8 cellular contexts compared by ENCODE assay signal in genomic region chr22:46069518-46070214, GRCh38.
A peak's percentile ranks its signal among the peaks of the same experiment; 100 is the strongest.
DNase-seq lines count a peak whose midpoint lies in the region; ATAC-seq, FAIRE-seq and TF ChIP-seq lines count a peak whose summit lies in the region.

No MANE protein-coding gene starts in this region.

- H3K4me2 ChIP-seq in SK-N-SH: peak overlapping the region; percentile 95

- CTCF ChIA-PET in SK-N-SH (lab: Yijun Ruan, JAX): interaction anchor here (0.9 to 2.6 kb wide), 8 partner anchors 8 to 64 kb away, joined by 3 to 18 read pairs (median 6); no protein-coding TSS in a partner anchor

- H2AFZ ChIP-seq in SK-N-SH (ENCODE audit: low read depth): no peak overlapping the region

- peaks cover 15 to 26% of the 10 kb centered on the region in 2 experiments; a peak in 3 of 4 replicates for H3K4me1 ChIP-seq in SK-N-SH (ENCODE audit: control insufficient read depth in 1 of 2, insufficient read depth in 2 of 2, low read depth in 1 of 2, low read length in 1 of 2)

- no peak for TF ChIP-seq RAD21 in SK-N-SH (IDR thresholded peaks at IDR 0.05; ENCODE audit: low read length)

- peaks cover 47% of the 10 kb centered on the region for H3F3A ChIP-seq in SK-N-SH (replicated peaks; ENCODE audit: insufficient read depth)

- no peak for ATAC-seq in GM19467 (IDR thresholded peaks at IDR 0.05; ENCODE audit: unreplicated experiment)

- DNase-seq in Daoy (ENCODE audit: low read depth) (peak; percentile 92), LHCN-M2 (ENCODE audit: low read depth) (peak; percentile 98), SK-N-SH (peak; percentile 78), caudate nucleus (lab: John Stamatoyannopoulos, UW) (peak in 51 of 61 donors; percentile 38 to 95 (median 81)), kidney tubule cell (ENCODE audit: low spot score) (peak; percentile 94), D721Med (ENCODE audit: insufficient read length, low spot score) (no peak)
- peak; percentile 44 for DNase-seq in stimulated activated CD4-positive, alpha-beta T cell treated with anti-CD3 and anti-CD28 coated beads, Interleukin-4, amount 100 ng/mL, for 1 hour

- peaks cover 21 to 23% of the 10 kb centered on the region in 2 experiments for H3K36me3 ChIP-seq in SK-N-SH (replicated peaks in 1 of 2; ENCODE audit: control insufficient read depth in 1 of 2, insufficient read depth in 2 of 2, low read length in 1 of 2)

- TF ChIP-seq EP300 in SK-N-SH (IDR thresholded peaks at IDR 0.05; ENCODE audit: borderline replicate concordance in 1 of 2, low read depth in 1 of 2, low read length in 1 of 2): peak; percentile 8 to 42; a peak in 2 of 4 replicates

- peak overlapping the region; percentile 69 to 92 for H3K4me3 ChIP-seq in SK-N-SH (ENCODE audit: low read depth in 2 of 2, low read length in 1 of 2)

- no peaks in the 10 kb centered on the region for H3K27me3 ChIP-seq in SK-N-SH (ENCODE audit: insufficient read depth)

- no peak for FAIRE-seq in D721Med (lab: Jason Lieb, UNC)

- H3K79me2 ChIP-seq in SK-N-SH (ENCODE audit: insufficient read depth): peaks cover 89% of the 10 kb centered on the region

- TF ChIP-seq CTCF in SK-N-SH (IDR thresholded peaks at IDR 0.05) (no peak), D721Med (IDR thresholded peaks at IDR 0.05; ENCODE audit: insufficient read depth, missing control alignments) (no peak)

- H3K27ac ChIP-seq in SK-N-SH (ENCODE audit: low read depth in 2 of 2, low read length in 1 of 2) (peak overlapping the region; percentile 100), caudate nucleus (ENCODE audit: low read depth, low read length) (peak overlapping the region; percentile 98)

- POLR2A ChIA-PET in SK-N-SH (lab: Yijun Ruan, JAX): interaction anchor here (1.2 to 3.3 kb wide), 12 partner anchors 9 to 72 kb away, joined by 4 to 54 read pairs (median 8); no protein-coding TSS in a partner anchor

- 1% methylated on average over 13 of the region's 24 CpGs for WGBS in SK-N-SH (ENCODE audit: low lambda C conversion rate)

- peak overlapping the region; percentile 99 for H3K9ac ChIP-seq in SK-N-SH

- H4K20me1 ChIP-seq in SK-N-SH (ENCODE audit: insufficient read depth): peaks cover 24% of the 10 kb centered on the region

- H3K9me3 ChIP-seq in SK-N-SH: no peaks in the 10 kb centered on the region

- no peaks in the 10 kb centered on the region for H3K9me2 ChIP-seq in SK-N-SH

TF ChIP-seq in SK-N-SH, 30 proteins besides CTCF, POLR2A, EP300 and RAD21 (continues in another document):
- TF ChIP-seq TEAD4 (IDR thresholded peaks at IDR 0.05; ENCODE audit: borderline replicate concordance, insufficient read depth) (0 out of 2 replicates have a peak, but pooled peaks have one; percentile 8), SIN3A (IDR thresholded peaks at IDR 0.05; ENCODE audit: borderline replicate concordance, low read depth, low read length) (peak; percentile 28; the same call in 1 of the 2 replicates), MEF2A (IDR thresholded peaks at IDR 0.05; ENCODE audit: borderline replicate concordance, low read depth) (peak; percentile 5; the same call in 1 of the 2 replicates), SMC3 (IDR thresholded peaks at IDR 0.05; ENCODE audit: low read depth, low read length) (no peak), RFX5 (IDR thresholded peaks at IDR 0.05; ENCODE audit: low read length) (peak; percentile 87), CHD2 (IDR thresholded peaks at IDR 0.05; ENCODE audit: low read length, partially characterized antibody) (no peak), EZH2phosphoT487 (IDR thresholded peaks at IDR 0.05; ENCODE audit: borderline replicate concordance, low read depth) (no peak), RXRA (IDR thresholded peaks at IDR 0.05; ENCODE audit: borderline replicate concordance, low read depth) (no peak), FOXM1 (IDR thresholded peaks at IDR 0.05; ENCODE audit: low read depth) (peak; percentile 89; the same call in 1 of the 2 replicates), NFIC (IDR thresholded peaks at IDR 0.05; ENCODE audit: borderline replicate concordance) (no peak), REST (IDR thresholded peaks at IDR 0.05; ENCODE audit: low read depth, low read length) (peak; percentile 52), GABPA (IDR thresholded peaks at IDR 0.05; ENCODE audit: low read depth) (no peak), ZBTB33 (IDR thresholded peaks at IDR 0.05; ENCODE audit: borderline replicate concordance, low read depth) (0 out of 2 replicates have a peak, but pooled peaks have one; percentile 10), MXI1 (IDR thresholded peaks at IDR 0.05; ENCODE audit: low read depth, low read length) (peak; percentile 77), TAF1 (IDR thresholded peaks at IDR 0.05; ENCODE audit: borderline replicate concordance, low read depth, low read length) (peak; percentile 95), YY1 (IDR thresholded peaks at IDR 0.05; ENCODE audit: low read depth) (no peak), FOSL2 (IDR thresholded peaks at IDR 0.05; ENCODE audit: borderline replicate concordance, low read depth) (no peak)
- TF ChIP-seq, protein P1, sequence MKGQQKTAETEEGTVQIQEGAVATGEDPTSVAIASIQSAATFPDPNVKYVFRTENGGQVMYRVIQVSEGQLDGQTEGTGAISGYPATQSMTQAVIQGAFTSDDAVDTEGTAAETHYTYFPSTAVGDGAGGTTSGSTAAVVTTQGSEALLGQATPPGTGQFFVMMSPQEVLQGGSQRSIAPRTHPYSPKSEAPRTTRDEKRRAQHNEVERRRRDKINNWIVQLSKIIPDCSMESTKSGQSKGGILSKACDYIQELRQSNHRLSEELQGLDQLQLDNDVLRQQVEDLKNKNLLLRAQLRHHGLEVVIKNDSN (IDR thresholded peaks at IDR 0.05; ENCODE audit: borderline replicate concordance, low read depth): no peak
- TF ChIP-seq, protein P2, sequence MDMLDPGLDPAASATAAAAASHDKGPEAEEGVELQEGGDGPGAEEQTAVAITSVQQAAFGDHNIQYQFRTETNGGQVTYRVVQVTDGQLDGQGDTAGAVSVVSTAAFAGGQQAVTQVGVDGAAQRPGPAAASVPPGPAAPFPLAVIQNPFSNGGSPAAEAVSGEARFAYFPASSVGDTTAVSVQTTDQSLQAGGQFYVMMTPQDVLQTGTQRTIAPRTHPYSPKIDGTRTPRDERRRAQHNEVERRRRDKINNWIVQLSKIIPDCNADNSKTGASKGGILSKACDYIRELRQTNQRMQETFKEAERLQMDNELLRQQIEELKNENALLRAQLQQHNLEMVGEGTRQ (IDR thresholded peaks at IDR 0.05; ENCODE audit: borderline replicate concordance, low read depth, low read length): no peak
- TF ChIP-seq, protein P3, sequence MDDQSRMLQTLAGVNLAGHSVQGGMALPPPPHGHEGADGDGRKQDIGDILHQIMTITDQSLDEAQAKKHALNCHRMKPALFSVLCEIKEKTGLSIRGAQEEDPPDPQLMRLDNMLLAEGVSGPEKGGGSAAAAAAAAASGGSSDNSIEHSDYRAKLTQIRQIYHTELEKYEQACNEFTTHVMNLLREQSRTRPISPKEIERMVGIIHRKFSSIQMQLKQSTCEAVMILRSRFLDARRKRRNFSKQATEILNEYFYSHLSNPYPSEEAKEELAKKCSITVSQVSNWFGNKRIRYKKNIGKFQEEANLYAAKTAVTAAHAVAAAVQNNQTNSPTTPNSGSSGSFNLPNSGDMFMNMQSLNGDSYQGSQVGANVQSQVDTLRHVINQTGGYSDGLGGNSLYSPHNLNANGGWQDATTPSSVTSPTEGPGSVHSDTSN (IDR thresholded peaks at IDR 0.05): peak; percentile 54
